Comparison of ENCODE assay signal across 8 cellular contexts in the genomic region with DNA sequence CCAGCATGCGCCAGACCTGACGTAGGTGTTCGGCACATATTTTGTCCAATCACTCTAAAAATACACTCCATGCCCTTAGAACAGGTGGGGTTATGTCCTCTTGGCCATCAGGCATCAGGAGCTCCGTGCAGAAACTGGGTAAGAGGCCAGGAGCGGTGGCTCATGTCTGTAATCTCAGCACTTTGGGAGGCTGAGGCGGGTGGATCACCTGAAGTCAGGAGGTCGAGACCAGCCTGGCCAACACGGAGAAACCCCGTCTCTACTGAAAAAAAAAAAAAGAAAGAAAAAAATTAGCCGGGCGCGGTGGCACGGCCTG. TPM values are rescaled to one million over a fixed set of nuclear protein-coding genes. Genes with fewer than 3 reads are reported as not detected.
DNase-seq lines count a peak whose midpoint lies in the region; ATAC-seq, FAIRE-seq and TF ChIP-seq lines count a peak whose summit lies in the region.
"Not testable (repeated sequence)": the region's sequence is repeated elsewhere in the genome, so short reads cannot be mapped to it uniquely, and the experiment has no call there.

No MANE protein-coding gene starts in this region.

- not testable (repeated sequence) for H3K27me3 Mint-ChIP-seq in IgD-negative memory B cell, T-helper 17 cell

- peak overlapping the region; percentile 99 for H3K4me2 ChIP-seq in HepG2 (ENCODE audit: low read depth, low read length)
- H3K4me2 ChIP-seq in osteoblast (ENCODE audit: insufficient read depth, low read length), result peak overlapping the region; percentile 81

- TF ChIP-seq RAD21 in HepG2 (CRISPR knock-in tag; IDR thresholded peaks at IDR 0.05), result not testable (repeated sequence)

- TF ChIP-seq POLR2A in HepG2 (IDR thresholded peaks at IDR 0.05; ENCODE audit: insufficient read depth in 1 of 2, low read depth in 2 of 2, low read length in 2 of 2), result not testable (repeated sequence)

- peak overlapping the region; percentile 94 for H3K9ac ChIP-seq in HepG2 (ENCODE audit: insufficient read depth, low read depth, low read length)

- POLR2A ChIA-PET in HepG2 (lab: Yijun Ruan, JAX), result interaction anchor here (0.6 to 3.3 kb wide), 25 partner anchors 9 to 947 kb away, joined by 3 to 54 read pairs (median 4); a partner anchor contains a TSS

- not testable (repeated sequence) for DNase-seq in T-helper 17 cell; epithelial cell of proximal tubule (ENCODE audit: low read depth); HepG2 (ENCODE audit: low spot score); osteoblast (ENCODE audit: insufficient read length, low spot score, missing footprints)

- peak overlapping the region; percentile 75 to 98 (median 94) for H3K4me3 Mint-ChIP-seq in IgD-negative memory B cell
- H3K4me3 Mint-ChIP-seq in T-helper 17 cell, result peak overlapping the region; percentile 96

- H4K20me1 ChIP-seq in HepG2 (ENCODE audit: insufficient read depth, low read length), result peaks cover 12% of the 10 kb centered on the region
- H4K20me1 ChIP-seq in osteoblast (ENCODE audit: insufficient read depth, low read length), result peaks cover 27% of the 10 kb centered on the region

- not testable (repeated sequence) for FAIRE-seq in HepG2 (lab: Jason Lieb, UNC)

- H3K9me3 Mint-ChIP-seq in IgD-negative memory B cell, result not testable (repeated sequence)

- not testable (repeated sequence) for TF ChIP-seq CTCF in C4-2B (conservative IDR thresholded peaks at IDR 0.05); epithelial cell of proximal tubule (conservative IDR thresholded peaks at IDR 0.05; ENCODE audit: low read depth, low read length); HepG2 (CRISPR knock-in tag; IDR thresholded peaks at IDR 0.05); osteoblast (IDR thresholded peaks at IDR 0.05; ENCODE audit: extremely low read depth, low read depth, low read length)

- H3K4me3 ChIP-seq in epithelial cell of proximal tubule (ENCODE audit: low read depth, low read length) (peak overlapping the region; percentile 35), HepG2 (replicated peaks in 1 of 3; ENCODE audit: insufficient read depth in 1 of 3, low read depth in 2 of 3, low read length in 3 of 3) (peak overlapping the region; percentile 17 to 90 (median 78); a peak in 5 of 6 replicates), osteoblast (ENCODE audit: insufficient read depth, low read length) (peak overlapping the region; percentile 47)

- not testable (repeated sequence) for ATAC-seq in T-helper 17 cell
- peak; percentile 4 for ATAC-seq in HepG2

- peaks cover 11 to 15% of the 10 kb centered on the region in 2 experiments; a peak in 4 of 5 replicates for H3K36me3 ChIP-seq in HepG2 (replicated peaks in 1 of 2; ENCODE audit: control insufficient read depth in 1 of 2, insufficient read depth in 2 of 2, low read length in 2 of 2)
- H3K36me3 ChIP-seq in osteoblast (ENCODE audit: insufficient read depth, low read length), result peaks cover 12% of the 10 kb centered on the region

- not testable (repeated sequence) for H3K9me3 ChIP-seq in T-helper 17 cell (ENCODE audit: control insufficient read depth, low read length, poor library complexity, severe bottlenecking); HepG2 (ENCODE audit: low read length); osteoblast (ENCODE audit: low read depth, low read length)

- not testable (repeated sequence) for H3K27me3 ChIP-seq in HepG2 (ENCODE audit: control insufficient read depth in 1 of 2, insufficient read depth in 2 of 2, low read length in 2 of 2); osteoblast (ENCODE audit: insufficient read depth, low read length)

- not testable (repeated sequence) for H3K36me3 Mint-ChIP-seq in IgD-negative memory B cell; T-helper 17 cell (ENCODE audit: low read depth)

- not testable (repeated sequence) for BruUV-seq in HepG2 (replicated peaks; lab: Mats Ljungman, UMichigan)

- H3K4me1 Mint-ChIP-seq in IgD-negative memory B cell (peaks cover 22 to 35% (median 31%) of the 10 kb centered on the region in 3 donors), T-helper 17 cell (peaks cover 36% of the 10 kb centered on the region)

- intact Hi-C loops in HepG2 (cut with micrococcal nuclease; ENCODE audit: unreplicated experiment), result loop anchor here (10.0 kb wide), 1 partner anchor 101 kb away; a partner anchor contains a TSS

- TF ChIP-seq EP300 in HepG2 (IDR thresholded peaks at IDR 0.05; ENCODE audit: low read depth in 2 of 2, low read length in 2 of 2); HepG2 (CRISPR knock-in tag; IDR thresholded peaks at IDR 0.05; ENCODE audit: borderline replicate concordance): not testable (repeated sequence)

- H2AFZ ChIP-seq in HepG2 (ENCODE audit: low read length); osteoblast (ENCODE audit: low read length): not testable (repeated sequence)

- H3K27ac Mint-ChIP-seq in IgD-negative memory B cell (peak overlapping the region; percentile 91 to 100 (median 100)), T-helper 17 cell (peak overlapping the region; percentile 100)

- peak overlapping the region; percentile 95 for H3K27ac ChIP-seq in C4-2B
- peak overlapping the region; percentile 100 for H3K27ac ChIP-seq in angular gyrus (ENCODE audit: low read depth, low read length)
- peak overlapping the region; percentile 93 for H3K27ac ChIP-seq in HepG2 (ENCODE audit: extremely low read length, insufficient read depth, low read length)
- H3K27ac ChIP-seq in osteoblast (ENCODE audit: low read depth, low read length), result peak overlapping the region; percentile 100
- peak overlapping the region; percentile 91 for H3K27ac ChIP-seq in temporal lobe (ENCODE audit: low read depth, low read length)

- CTCF ChIA-PET in HepG2 (lab: Yijun Ruan, JAX; ENCODE audit: low intra/inter-chr PET ratio, low total read pairs), result not testable (repeated sequence)

- H3K4me1 ChIP-seq in HepG2 (ENCODE audit: insufficient read depth, low read length) (peaks cover 43% of the 10 kb centered on the region), osteoblast (ENCODE audit: insufficient read depth, low read length) (peaks cover 50% of the 10 kb centered on the region)

- in situ Hi-C loops in HepG2 (cut with HindIII; ENCODE audit: extremely low pct_ligation_motif_present, low pct_unique_long_range_greater_than_20kb), result not testable (repeated sequence)

- 4% methylated on average over 13 of the region's 13 CpGs for WGBS in HepG2 (ENCODE audit: low lambda C conversion rate)

- H3K79me2 ChIP-seq in HepG2 (ENCODE audit: insufficient read depth, low read length) (peaks cover 35% of the 10 kb centered on the region), osteoblast (ENCODE audit: insufficient read depth, low read length) (peaks cover 32% of the 10 kb centered on the region)

RNA-seq across cellular contexts. Expression of a gene that starts 1.1 kb away (rescaled TPM):
- polyA plus RNA-seq in IgD-negative memory B cell (78.2 TPM), HepG2 (2011; rRNA removed) (45.8 and 50.1 TPM in 2 replicates)
- total RNA-seq in T-helper 17 cell (10 to 100 TPM; 70.3 to 71.2 TPM), epithelial cell of proximal tubule (35.0 and 40.2 TPM in 2 replicates), HepG2 (2016; rRNA removed; fragmentation: Illumina TruSeq; extraction: Trizol) (47.4 and 64.1 TPM in 2 replicates), osteoblast (21.2 and 22.4 TPM in 2 replicates), temporal lobe (28.5 TPM)
- 6.4 and 8.7 TPM in 2 replicates for total RNA-seq in HepG2 (2016; cell fraction: cytosol; rRNA removed; fragmentation: Illumina TruSeq; extraction: Trizol; ENCODE audit: low read depth)
- 45.0 and 57.8 TPM in 2 replicates for total RNA-seq in HepG2 (2016; cell fraction: insoluble cytoplasmic fraction; rRNA removed; fragmentation: Illumina TruSeq; extraction: Trizol)
- total RNA-seq in HepG2 (2016; cell fraction: membrane; rRNA removed; fragmentation: Illumina TruSeq; extraction: Trizol), result 23.2 TPM in 2 replicates
- 32.4 and 36.4 TPM in 2 replicates for total RNA-seq in HepG2 (2016; cell fraction: nucleus; rRNA removed; fragmentation: Illumina TruSeq; extraction: Trizol)
- 28.7 TPM in 2 replicates for polyA plus RNA-seq in HepG2 (2011; cell fraction: cytosol; rRNA removed)
- polyA plus RNA-seq in HepG2 (2011; cell fraction: nucleus; rRNA removed), result 70.7 and 76.7 TPM in 2 replicates
- polyA plus RNA-seq in HepG2 (2012), result 62.0 and 63.4 TPM in 2 replicates
- 5.1 and 6.4 TPM in 2 replicates for polyA plus RNA-seq in HepG2 (2016; cell fraction: cytosol; fragmentation: Illumina TruSeq; extraction: Trizol; ENCODE audit: low read depth)
- polyA plus RNA-seq in HepG2 (2016; cell fraction: insoluble cytoplasmic fraction; fragmentation: Illumina TruSeq; extraction: Trizol; ENCODE audit: low read depth), result 59.1 and 66.7 TPM in 2 replicates
- 14.0 and 14.8 TPM in 2 replicates for polyA plus RNA-seq in HepG2 (2016; cell fraction: membrane; fragmentation: Illumina TruSeq; extraction: Trizol; ENCODE audit: low read depth)
- 53.9 and 54.2 TPM in 2 replicates for polyA plus RNA-seq in HepG2 (2016; cell fraction: nucleus; fragmentation: Illumina TruSeq; extraction: Trizol; ENCODE audit: insufficient read depth, low read depth)
- 46.1 and 58.4 TPM in 2 replicates for polyA minus RNA-seq in HepG2 (2011; rRNA and poly(A)+ RNA removed; ENCODE audit: low replicate concordance)
- polyA minus RNA-seq in HepG2 (2011; cell fraction: cytosol; rRNA and poly(A)+ RNA removed), result 29.3 and 32.2 TPM in 2 replicates
- polyA minus RNA-seq in HepG2 (2011; cell fraction: nucleus; rRNA and poly(A)+ RNA removed), result 33.0 and 36.7 TPM in 2 replicates

RNA-seq across cellular contexts. Expression of a gene that starts 24.6 kb away (rescaled TPM):
- 0.51 TPM for polyA plus RNA-seq in IgD-negative memory B cell
- 1 to 10 TPM; 3.9 to 4.5 TPM for total RNA-seq in T-helper 17 cell
- 0.58 TPM in 1 of 2 replicates, not detected in the other for total RNA-seq in epithelial cell of proximal tubule
- total RNA-seq in HepG2 (2016; rRNA removed; fragmentation: Illumina TruSeq; extraction: Trizol), result 0.97 TPM in 1 of 2 replicates, not detected in the other
- total RNA-seq in HepG2 (2016; cell fraction: cytosol; rRNA removed; fragmentation: Illumina TruSeq; extraction: Trizol; ENCODE audit: low read depth), result 0.35 TPM in 1 of 2 replicates, not detected in the other
- 0.58 TPM in 1 of 2 replicates, not detected in the other for total RNA-seq in HepG2 (2016; cell fraction: insoluble cytoplasmic fraction; rRNA removed; fragmentation: Illumina TruSeq; extraction: Trizol)
- not detected in 2 replicates for total RNA-seq in HepG2 (2016; cell fraction: membrane; rRNA removed; fragmentation: Illumina TruSeq; extraction: Trizol)
- total RNA-seq in HepG2 (2016; cell fraction: nucleus; rRNA removed; fragmentation: Illumina TruSeq; extraction: Trizol), result 0.69 and 1.2 TPM in 2 replicates
- polyA plus RNA-seq in HepG2 (2011; rRNA removed), result 0.40 and 0.50 TPM in 2 replicates
- not detected in 2 replicates for polyA plus RNA-seq in HepG2 (2011; cell fraction: cytosol; rRNA removed)
- 0.40 and 1.1 TPM in 2 replicates for polyA plus RNA-seq in HepG2 (2011; cell fraction: nucleus; rRNA removed)
- polyA plus RNA-seq in HepG2 (2012), result 0.21 TPM in 1 of 2 replicates, not detected in the other
- polyA plus RNA-seq in HepG2 (2016; cell fraction: cytosol; fragmentation: Illumina TruSeq; extraction: Trizol; ENCODE audit: low read depth), result not detected in 2 replicates
- polyA plus RNA-seq in HepG2 (2016; cell fraction: insoluble cytoplasmic fraction; fragmentation: Illumina TruSeq; extraction: Trizol; ENCODE audit: low read depth), result not detected in 2 replicates
- polyA plus RNA-seq in HepG2 (2016; cell fraction: membrane; fragmentation: Illumina TruSeq; extraction: Trizol; ENCODE audit: low read depth), result not detected in 2 replicates
- not detected in 2 replicates for polyA plus RNA-seq in HepG2 (2016; cell fraction: nucleus; fragmentation: Illumina TruSeq; extraction: Trizol; ENCODE audit: insufficient read depth, low read depth)
- polyA minus RNA-seq in HepG2 (2011; rRNA and poly(A)+ RNA removed; ENCODE audit: low replicate concordance), result 2.1 and 4.3 TPM in 2 replicates
- not detected in 2 replicates for polyA minus RNA-seq in HepG2 (2011; cell fraction: cytosol; rRNA and poly(A)+ RNA removed)
- polyA minus RNA-seq in HepG2 (2011; cell fraction: nucleus; rRNA and poly(A)+ RNA removed), result 3.9 and 6.5 TPM in 2 replicates
- 0.72 and 1.2 TPM in 2 replicates for total RNA-seq in osteoblast
- total RNA-seq in temporal lobe, result 0.49 TPM

RNA-seq across cellular contexts. Expression of a gene that starts 33.4 kb away (rescaled TPM):
- 138 TPM for polyA plus RNA-seq in IgD-negative memory B cell
- 10 to 100 TPM; 44.8 to 80.7 TPM for total RNA-seq in T-helper 17 cell
- total RNA-seq in epithelial cell of proximal tubule, result 122 and 136 TPM in 2 replicates
- 31.5 and 32.4 TPM in 2 replicates for total RNA-seq in HepG2 (2016; rRNA removed; fragmentation: Illumina TruSeq; extraction: Trizol)
- total RNA-seq in HepG2 (2016; cell fraction: cytosol; rRNA removed; fragmentation: Illumina TruSeq; extraction: Trizol; ENCODE audit: low read depth), result 9.5 and 9.9 TPM in 2 replicates
- 27.7 and 33.5 TPM in 2 replicates for total RNA-seq in HepG2 (2016; cell fraction: insoluble cytoplasmic fraction; rRNA removed; fragmentation: Illumina TruSeq; extraction: Trizol)
- total RNA-seq in HepG2 (2016; cell fraction: membrane; rRNA removed; fragmentation: Illumina TruSeq; extraction: Trizol), result 19.2 and 24.7 TPM in 2 replicates
- total RNA-seq in HepG2 (2016; cell fraction: nucleus; rRNA removed; fragmentation: Illumina TruSeq; extraction: Trizol), result 26.9 and 30.5 TPM in 2 replicates
- polyA plus RNA-seq in HepG2 (2011; rRNA removed), result 305 and 347 TPM in 2 replicates
- 171 and 227 TPM in 2 replicates for polyA plus RNA-seq in HepG2 (2011; cell fraction: cytosol; rRNA removed)
- polyA plus RNA-seq in HepG2 (2011; cell fraction: nucleus; rRNA removed), result 180 and 209 TPM in 2 replicates
- 258 and 265 TPM in 2 replicates for polyA plus RNA-seq in HepG2 (2012)
- polyA plus RNA-seq in HepG2 (2016; cell fraction: cytosol; fragmentation: Illumina TruSeq; extraction: Trizol; ENCODE audit: low read depth), result 41.8 and 43.2 TPM in 2 replicates
- polyA plus RNA-seq in HepG2 (2016; cell fraction: insoluble cytoplasmic fraction; fragmentation: Illumina TruSeq; extraction: Trizol; ENCODE audit: low read depth), result 103 and 141 TPM in 2 replicates
- 69.2 and 69.5 TPM in 2 replicates for polyA plus RNA-seq in HepG2 (2016; cell fraction: membrane; fragmentation: Illumina TruSeq; extraction: Trizol; ENCODE audit: low read depth)
- 118 and 123 TPM in 2 replicates for polyA plus RNA-seq in HepG2 (2016; cell fraction: nucleus; fragmentation: Illumina TruSeq; extraction: Trizol; ENCODE audit: insufficient read depth, low read depth)
- 63.4 and 306 TPM in 2 replicates for polyA minus RNA-seq in HepG2 (2011; rRNA and poly(A)+ RNA removed; ENCODE audit: low replicate concordance)
- polyA minus RNA-seq in HepG2 (2011; cell fraction: cytosol; rRNA and poly(A)+ RNA removed), result 173 and 208 TPM in 2 replicates
- polyA minus RNA-seq in HepG2 (2011; cell fraction: nucleus; rRNA and poly(A)+ RNA removed), result 50.5 and 63.4 TPM in 2 replicates
- 84.3 and 86.9 TPM in 2 replicates for total RNA-seq in osteoblast
- total RNA-seq in temporal lobe, result 15.5 TPM
